Comparison of ENCODE assay signal across 3 cellular contexts in the genomic region with DNA sequence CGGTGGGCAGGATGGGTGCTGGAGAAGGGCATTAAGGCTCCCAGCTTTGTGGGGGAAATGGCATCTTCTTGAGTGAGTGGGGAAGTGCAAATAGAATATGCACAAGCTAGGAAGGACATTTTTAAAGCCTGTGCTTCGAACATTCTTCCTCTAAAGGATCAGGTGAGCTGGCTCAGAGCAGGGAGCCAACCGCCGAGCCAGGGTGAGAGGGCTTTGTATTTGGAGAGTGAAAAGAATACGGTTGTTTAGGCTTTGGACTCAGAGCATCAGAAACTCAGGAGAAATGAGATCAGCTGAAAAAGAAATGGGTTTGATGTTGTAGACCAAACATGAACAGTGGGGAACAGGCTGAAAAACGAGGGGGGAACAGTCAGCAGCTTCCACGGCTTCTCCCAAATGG. TPM values are rescaled to one million over a fixed set of nuclear protein-coding genes. Genes with fewer than 3 reads are reported as not detected.
"Had no signal": no experiment of that assay in that cellular context is flagged by ENCODE, and none has a peak within 500 bp of the region (broad histone marks: within the 10 kb centered on the region; RNA-seq: fewer than 3 reads in every experiment).

No MANE protein-coding gene starts in this region.

RNA-seq across cellular contexts. Expression of a gene that starts 19.8 kb away (rescaled TPM):
- total RNA-seq: HepG2, HT-29, HT1080 had no signal
- polyA plus RNA-seq: HepG2 had no signal
